11 cellular contexts compared by ENCODE assay signal in the genomic region with DNA sequence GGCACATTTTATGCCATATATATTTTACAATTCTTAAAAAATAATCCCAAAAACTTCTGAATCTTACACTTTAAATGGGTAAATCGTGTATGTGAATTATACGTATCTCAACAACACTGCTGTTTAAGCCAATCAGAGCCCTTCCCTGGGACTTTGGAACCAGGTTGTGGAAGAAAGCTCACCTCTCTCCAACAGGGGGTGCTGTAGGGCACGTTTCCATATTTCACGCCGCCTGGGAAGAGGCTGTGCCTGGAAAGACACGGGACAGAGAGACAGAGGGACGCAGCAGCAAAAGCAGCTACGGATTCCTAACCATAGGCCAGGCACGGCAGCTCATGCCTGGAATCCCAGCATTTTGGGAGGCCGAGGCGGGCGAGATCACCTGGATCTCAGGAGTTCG. TPM values are rescaled to one million over a fixed set of nuclear protein-coding genes. Genes with fewer than 3 reads are reported as not detected.
DNase-seq lines count a peak whose midpoint lies in the region; ATAC-seq and TF ChIP-seq lines count a peak whose summit lies in the region.
"Had no signal": no experiment of that assay in that cellular context is flagged by ENCODE, and none has a peak within 500 bp of the region (broad histone marks: within the 10 kb centered on the region; RNA-seq: fewer than 3 reads in every experiment).

No MANE protein-coding gene starts in this region.

- H3K4me3 ChIP-seq in heart right ventricle (no peak overlapping the region), MM.1S (ENCODE audit: low read length) (no peak overlapping the region), fibroblast of pulmonary artery (replicated peaks; ENCODE audit: low read depth, low read length) (no peak overlapping the region), upper lobe of right lung (no peak overlapping the region)
- H3K4me3 ChIP-seq: BLaER1 had no signal

- WGBS in heart right ventricle, 2 donors: 64 to 65% methylated on average over 13 of the region's 13 CpGs

- H3K4me1 ChIP-seq in heart right ventricle (no peaks in the 10 kb centered on the region), MM.1S (ENCODE audit: low read length) (no peaks in the 10 kb centered on the region), upper lobe of right lung (no peaks in the 10 kb centered on the region)

- intact Hi-C loops in heart right ventricle (cut with DNase I) (no loop called here), cardiac septum (cut with DNase I) (no loop called here), upper lobe of right lung (cut with DNase I) (no loop called here)

- no peaks in the 10 kb centered on the region for H3K79me2 ChIP-seq in MM.1S (ENCODE audit: low read length)

- H3K9me2 ChIP-seq in MM.1S (replicated peaks; ENCODE audit: insufficient read depth, low read length): no peaks in the 10 kb centered on the region

- no peak overlapping the region for H3K9ac ChIP-seq in MM.1S (ENCODE audit: low read length)
- H3K9ac ChIP-seq: BLaER1 had no signal

- H3K9me3 ChIP-seq in heart right ventricle (peaks cover 0 to 10% (median 0%) of the 10 kb centered on the region in 11 donors), MM.1S (replicated peaks; ENCODE audit: insufficient read depth, low read length) (no peaks in the 10 kb centered on the region), upper lobe of right lung (no peaks in the 10 kb centered on the region)

- H3K36me3 ChIP-seq in heart right ventricle: no peaks in the 10 kb centered on the region
- H3K36me3 ChIP-seq in MM.1S (replicated peaks; ENCODE audit: insufficient read depth, low read length): no peaks in the 10 kb centered on the region
- no peaks in the 10 kb centered on the region for H3K36me3 ChIP-seq in upper lobe of right lung
- H3K36me3 ChIP-seq: BLaER1 had no signal

- peaks cover 7 to 42% (median 35%) of the 10 kb centered on the region in 7 donors for H3K27me3 ChIP-seq in heart right ventricle
- H3K27me3 ChIP-seq in MM.1S (replicated peaks; ENCODE audit: insufficient read depth, low read length): peaks cover 11% of the 10 kb centered on the region; the same call in 1 of the 2 replicates
- H3K27me3 ChIP-seq in upper lobe of right lung: no peaks in the 10 kb centered on the region
- H3K27me3 ChIP-seq: BLaER1 had no signal

- no peak overlapping the region for H3K4me2 ChIP-seq in MM.1S (ENCODE audit: low read depth, low read length)
- H3K4me2 ChIP-seq: BLaER1 had no signal

- DNase-seq in heart right ventricle (no peak), cardiac septum (ENCODE audit: low spot score) (no peak), MM.1S (no peak), fibroblast of pulmonary artery (ENCODE audit: low read depth) (peak; percentile 20), upper lobe of right lung (no peak), inferior parietal cortex (ENCODE audit: extremely low spot score) (no peak)
- DNase-seq: activated effector memory CD4-positive, alpha-beta T cell treated with anti-CD3 and anti-CD28 coated beads, Interleukin-2, amount 50 U/mL, for 16 hours; NCI-H2081 had no signal

- TF ChIP-seq CTCF in heart right ventricle (IDR thresholded peaks at IDR 0.05) (peak in 7 of 9 donors; percentile 13 to 41 (median 20)), MM.1S (IDR thresholded peaks at IDR 0.05; ENCODE audit: low read length) (peak; percentile 15; the same call in 1 of the 2 replicates), fibroblast of pulmonary artery (IDR thresholded peaks at IDR 0.05; ENCODE audit: low read length, missing control alignments) (peak; percentile 26), upper lobe of right lung (IDR thresholded peaks at IDR 0.05) (peak; percentile 19)

- H3K27ac ChIP-seq in heart right ventricle: no peak overlapping the region
- H3K27ac ChIP-seq in MM.1S (ENCODE audit: low read length): no peak overlapping the region
- no peak overlapping the region for H3K27ac ChIP-seq in upper lobe of right lung
- H3K27ac ChIP-seq: BLaER1 had no signal

- no peak overlapping the region for H2AFZ ChIP-seq in MM.1S (ENCODE audit: low read length)

- no peaks in the 10 kb centered on the region for H3F3A ChIP-seq in MM.1S (ENCODE audit: insufficient read depth, low read length)

- no peaks in the 10 kb centered on the region for H4K20me1 ChIP-seq in MM.1S (ENCODE audit: insufficient read depth, low read length)
- H4K20me1 ChIP-seq: BLaER1 had no signal

- ATAC-seq in heart right ventricle (no peak), upper lobe of right lung (peak; percentile 39), HG03442 (IDR thresholded peaks at IDR 0.05; ENCODE audit: unreplicated experiment) (no peak), GM21367 (IDR thresholded peaks at IDR 0.05; ENCODE audit: unreplicated experiment) (no peak)

RNA-seq across cellular contexts. Expression of a gene that starts 29.4 kb away (rescaled TPM):
- total RNA-seq in heart right ventricle (10 to 100 TPM; 42.3 to 90.6 (median 48.0) TPM), cardiac septum (60.4 TPM), upper lobe of right lung (49.5 TPM)
- 10 to 100 TPM; 28.1 to 39.9 TPM for polyA plus RNA-seq in heart right ventricle
